Comparison of ENCODE assay signal across 8 cellular contexts in genomic region chr18:48975221-48975816, GRCh38. TPM values are rescaled to one million over a fixed set of nuclear protein-coding genes. Genes with fewer than 3 reads are reported as not detected.
DNase-seq lines count a peak whose midpoint lies in the region; ATAC-seq and TF ChIP-seq lines count a peak whose summit lies in the region.

No MANE protein-coding gene starts in this region.

- H3K27ac ChIP-seq in ascending aorta, result peak overlapping the region; percentile 84 to 89
- peak overlapping the region; percentile 78 to 81 for H3K27ac ChIP-seq in thoracic aorta

- peaks cover 4 to 6% of the 10 kb centered on the region in 2 donors for H3K4me1 ChIP-seq in ascending aorta
- H3K4me1 ChIP-seq in thoracic aorta (ENCODE audit: control insufficient read depth in 1 of 2, low read depth in 2 of 2), result peaks cover 0 to 9% of the 10 kb centered on the region in 2 donors

- H3K27me3 ChIP-seq in ascending aorta (no peaks in the 10 kb centered on the region), kidney epithelial cell (ENCODE audit: control insufficient read depth, insufficient read depth, low read length) (no peaks in the 10 kb centered on the region), thoracic aorta (replicated peaks; ENCODE audit: insufficient read depth) (no peaks in the 10 kb centered on the region)

- ATAC-seq in GM18502 (IDR thresholded peaks at IDR 0.05; ENCODE audit: poor library complexity, unreplicated experiment) (peak; percentile 12), HG03066 (IDR thresholded peaks at IDR 0.05; ENCODE audit: low read depth, unreplicated experiment) (peak; percentile 50), thoracic aorta (ENCODE audit: insufficient number of reproducible peaks, low FRiP score, low read depth) (peak; percentile 7), GM18519 (IDR thresholded peaks at IDR 0.05; ENCODE audit: low FRiP score, unreplicated experiment) (no peak)

- H3K36me3 ChIP-seq in ascending aorta, result no peaks in the 10 kb centered on the region
- no peaks in the 10 kb centered on the region for H3K36me3 ChIP-seq in kidney epithelial cell (ENCODE audit: control insufficient read depth, insufficient read depth, low read length)
- H3K36me3 ChIP-seq in thoracic aorta, result no peaks in the 10 kb centered on the region

- H3K9me3 ChIP-seq in ascending aorta (no peaks in the 10 kb centered on the region), thoracic aorta (no peaks in the 10 kb centered on the region)

- H3K4me3 ChIP-seq in ascending aorta (peak overlapping the region; percentile 93 to 94), kidney epithelial cell (ENCODE audit: low read depth, low read length) (peak overlapping the region; percentile 62), thoracic aorta (peak overlapping the region; percentile 90)

- DNase-seq in ascending aorta (ENCODE audit: low spot score in 2 of 2) (no peak), kidney epithelial cell (ENCODE audit: low read depth) (no peak), thoracic aorta (ENCODE audit: low spot score) (no peak), HUDEP-2 (lab: John Stamatoyannopoulos, UW; ENCODE audit: unreplicated experiment in 76 of 76) (no peak)
- no peak for DNase-seq in activated effector memory CD4-positive, alpha-beta T cell treated with anti-CD3 and anti-CD28 coated beads, Interleukin-2, amount 50 U/mL, for 16 hours

- intact Hi-C loops in ascending aorta (cut with DNase I), result loop anchor here (1.0 kb wide), 2 partner anchors 19 to 42 kb away; no protein-coding TSS in a partner anchor

- no peak for TF ChIP-seq CTCF in ascending aorta (IDR thresholded peaks at IDR 0.05)
- no peak for TF ChIP-seq CTCF in kidney epithelial cell (IDR thresholded peaks at IDR 0.05; ENCODE audit: insufficient read depth, low read length, poor library complexity, severe bottlenecking)
- no peak for TF ChIP-seq CTCF in thoracic aorta (IDR thresholded peaks at IDR 0.05)

RNA-seq across cellular contexts. Expression of gene SMAD7, which starts 24.6 kb away (rescaled TPM):
- total RNA-seq in ascending aorta (76.5 TPM), kidney epithelial cell (54.3 and 68.1 TPM in 2 replicates), thoracic aorta (100 to 1,000 TPM in 1 of 2 donors, 10 to 100 TPM in 1; 80.8 to 107 TPM)
